In the genomic region with DNA sequence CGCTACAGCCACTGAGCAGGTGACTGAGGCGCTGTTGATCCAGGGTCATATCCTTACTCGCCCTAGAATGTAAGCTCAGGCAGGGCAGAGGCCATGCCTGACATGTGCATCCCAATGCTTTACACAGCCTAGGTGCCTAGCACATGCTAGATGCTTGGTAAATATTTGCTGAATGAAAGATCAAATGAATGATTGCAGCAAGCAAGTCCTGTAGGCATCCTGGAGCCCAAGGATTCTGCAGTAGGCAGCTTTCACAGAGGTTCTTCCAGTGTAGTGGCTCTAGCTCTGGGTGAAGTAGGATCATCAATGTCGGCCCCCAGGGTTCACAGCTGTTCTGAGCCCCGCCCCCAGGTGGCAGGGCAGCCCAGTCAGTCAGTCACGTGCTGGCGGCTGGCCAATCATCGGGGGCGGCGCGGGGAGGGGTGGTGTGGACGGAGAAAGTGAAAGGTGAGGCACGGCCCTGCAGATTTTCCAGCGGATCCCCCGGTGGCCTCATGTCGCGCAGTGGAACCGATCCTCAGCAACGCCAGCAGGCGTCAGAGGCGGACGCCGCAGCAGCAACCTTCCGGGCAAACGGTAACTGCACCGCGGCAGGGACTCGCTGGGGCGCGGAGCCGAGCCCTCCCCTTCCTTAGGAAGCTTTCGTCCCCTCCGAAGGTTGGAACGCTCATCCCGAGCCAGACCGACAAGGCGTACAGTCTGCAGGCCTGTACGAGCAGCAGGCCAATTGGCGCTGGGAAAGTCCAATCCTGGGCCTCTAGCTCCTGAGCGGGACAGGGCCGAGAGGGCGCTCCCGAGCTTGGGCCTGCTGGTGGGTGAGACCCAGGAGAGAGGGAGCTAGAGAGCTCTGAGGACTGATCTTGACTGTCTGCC, we compare ENCODE assay signal across 8 cellular contexts. TPM values are rescaled to one million over a fixed set of nuclear protein-coding genes. Genes with fewer than 3 reads are reported as not detected.
DNase-seq lines count a peak whose midpoint lies in the region; ATAC-seq and TF ChIP-seq lines count a peak whose summit lies in the region.

A gene (plus strand): TSS at position 465 of the 873 bp plus-strand sequence. CDS start 30 bp downstream, at position 495.

- ATAC-seq in HG02588 (IDR thresholded peaks at IDR 0.05; ENCODE audit: unreplicated experiment) = peak; percentile 84
- peak; percentile 62 for ATAC-seq in thoracic aorta (ENCODE audit: insufficient number of reproducible peaks, low FRiP score, low read depth)

- DNase-seq in GM12864 (ENCODE audit: low read depth) (peak; percentile 72), NCI-H1048 (lab: John Stamatoyannopoulos, UW) (peak; percentile 78), SKM-1 treated with dmso at 0.1 percent for 144 hours (lab: John Stamatoyannopoulos, UW; ENCODE audit: unreplicated experiment) (peak; percentile 81), glomerular visceral epithelial cell (ENCODE audit: extremely low spot score) (peak; percentile 94), osteocyte (ENCODE audit: extremely low spot score, unreplicated experiment) (peak; percentile 97), thoracic aorta (ENCODE audit: low spot score) (peak; percentile 89)

- H3K9me3 Mint-ChIP-seq in activated naive CD8-positive, alpha-beta T cell (ENCODE audit: low read depth) = no peaks in the 10 kb centered on the region
- H3K9me3 Mint-ChIP-seq in osteocyte (ENCODE audit: unreplicated experiment) = no peaks in the 10 kb centered on the region

- H3K9me3 ChIP-seq in thoracic aorta = no peaks in the 10 kb centered on the region

- no peaks in the 10 kb centered on the region for H3K27me3 Mint-ChIP-seq in activated naive CD8-positive, alpha-beta T cell
- no peaks in the 10 kb centered on the region for H3K27me3 Mint-ChIP-seq in osteocyte (ENCODE audit: unreplicated experiment)

- no peaks in the 10 kb centered on the region for H3K27me3 ChIP-seq in thoracic aorta (replicated peaks; ENCODE audit: insufficient read depth)

- H3K27ac ChIP-seq in thoracic aorta = peak within 1 kb of the TSS; percentile 79 to 80

- peaks cover 16 to 35% of the 10 kb centered on the region in 2 donors for H3K4me1 ChIP-seq in thoracic aorta (ENCODE audit: control insufficient read depth in 1 of 2, low read depth in 2 of 2)

- peak within 1 kb of the TSS; percentile 89 for H3K27ac Mint-ChIP-seq in activated naive CD8-positive, alpha-beta T cell
- peak within 1 kb of the TSS; percentile 82 for H3K27ac Mint-ChIP-seq in osteocyte (ENCODE audit: unreplicated experiment)

- peak within 1 kb of the TSS; percentile 94 for H3K4me3 Mint-ChIP-seq in activated naive CD8-positive, alpha-beta T cell
- peak within 1 kb of the TSS; percentile 88 for H3K4me3 Mint-ChIP-seq in osteocyte (ENCODE audit: unreplicated experiment)

- TF ChIP-seq CTCF in GM12864 (IDR thresholded peaks at IDR 0.05; ENCODE audit: low read depth, low read length, missing control alignments) (peak; percentile 61), osteocyte (IDR thresholded peaks at IDR 0.05) (peak; percentile 51), thoracic aorta (IDR thresholded peaks at IDR 0.05) (peak; percentile 23)

- peak within 1 kb of the TSS; percentile 81 for H3K4me3 ChIP-seq in GM12864 (ENCODE audit: low read depth, low read length)
- peak within 1 kb of the TSS; percentile 79 for H3K4me3 ChIP-seq in thoracic aorta

- peaks cover 33% of the 10 kb centered on the region for H3K4me1 Mint-ChIP-seq in activated naive CD8-positive, alpha-beta T cell (ENCODE audit: low read depth)
- peaks cover 26% of the 10 kb centered on the region for H3K4me1 Mint-ChIP-seq in osteocyte (ENCODE audit: unreplicated experiment)

- H3K36me3 Mint-ChIP-seq in activated naive CD8-positive, alpha-beta T cell = peaks cover 4% of the 10 kb centered on the region
- peaks cover 12% of the 10 kb centered on the region for H3K36me3 Mint-ChIP-seq in osteocyte (ENCODE audit: unreplicated experiment)

- H3K36me3 ChIP-seq in thoracic aorta = peaks cover 16% of the 10 kb centered on the region

RNA-seq across cellular contexts. Expression of the gene that starts here (rescaled TPM):
- total RNA-seq in osteocyte = 57.2 and 58.4 TPM in 2 replicates
- 10 to 100 TPM; 67.7 to 78.4 TPM for total RNA-seq in thoracic aorta

Comparison
In these comparisons a context has a peak if more than half of its experiments do, and no peak if none do; other contexts are left out.
1. Peak in every context shown above with its lines: DNase-seq, ATAC-seq, H3K4me3 ChIP-seq and H3K27ac ChIP-seq.